In genomic region chr11:2276280-2276998, GRCh38 we compare ENCODE assay signal across 20 cellular contexts. TPM values are rescaled to one million over a fixed set of nuclear protein-coding genes. Genes with fewer than 3 reads are reported as not detected.
"Had no signal": no experiment of that assay in that cellular context is flagged by ENCODE, and none has a peak within 500 bp of the region (broad histone marks: within the 10 kb centered on the region; RNA-seq: fewer than 3 reads in every experiment).

No MANE protein-coding gene starts in this region.

- H3K4me3 ChIP-seq: left lung, neural progenitor cell, spleen had no signal

- H3K36me3 ChIP-seq: left lung, neural progenitor cell, spleen had no signal

- H3K36me3 Mint-ChIP-seq: activated naive CD4-positive, alpha-beta T cell treated with anti-CD3 and anti-CD28 coated beads, Interleukin-2, amount 10 ng/mL, durations not matched to agents 7 days and 5 days; brain had no signal

- DNase-seq: activated CD4-positive, alpha-beta T cell treated with anti-CD3 and anti-CD28 coated beads for 48 hours; activated CD8-positive, alpha-beta T cell treated with anti-CD3 and anti-CD28 coated beads for 36 hours; activated effector memory CD4-positive, alpha-beta T cell treated with Interleukin-2 at 50 U/mL for 16 hours; activated naive CD4-positive, alpha-beta T cell treated with anti-CD3 and anti-CD28 coated beads, Interleukin-2, amount 10 ng/mL, durations not matched to agents 7 days and 5 days; activated naive CD8-positive, alpha-beta T cell treated with anti-CD3 and anti-CD28 coated beads, Interleukin-2, amount 50 U/mL, for 24 hours; activated T-cell treated with anti-CD3 and anti-CD28 coated beads, Interleukin-2, amount 50 U/mL, for 24 hours; anterior cingulate cortex; central memory CD4-positive, alpha-beta T cell; erythroblast; hypothalamus; left lung; naive B cell; spleen; stimulated activated naive B cell treated with anti-CD40 and anti-IgM and Interleukin-4, amounts not matched to agents 10 μg/mL and 1 μg/mL and 100 μg/mL, for 72 hours had no signal

- ATAC-seq: activated CD8-positive, alpha-beta T cell treated with anti-CD3 and anti-CD28 coated beads for 36 hours; activated naive CD8-positive, alpha-beta T cell treated with anti-CD3 and anti-CD28 coated beads, Interleukin-2, amount 50 U/mL, for 24 hours; left lung; stimulated activated naive B cell treated with anti-CD40 and anti-IgM and Interleukin-4, amounts not matched to agents 10 μg/mL and 1 μg/mL and 100 μg/mL, for 72 hours; WTC11 had no signal

- H3K4me2 ChIP-seq: neural progenitor cell had no signal

- H3K27ac Mint-ChIP-seq: activated CD8-positive, alpha-beta T cell treated with anti-CD3 and anti-CD28 coated beads for 36 hours; activated naive CD4-positive, alpha-beta T cell treated with anti-CD3 and anti-CD28 coated beads, Interleukin-2, amount 10 ng/mL, durations not matched to agents 7 days and 5 days; activated naive CD8-positive, alpha-beta T cell treated with anti-CD3 and anti-CD28 coated beads, Interleukin-2, amount 50 U/mL, for 24 hours; activated T-cell treated with anti-CD3 and anti-CD28 coated beads, Interleukin-2, amount 50 U/mL, for 24 hours; brain; memory B cell; stimulated activated naive B cell treated with anti-CD40 and anti-IgM and Interleukin-4, amounts not matched to agents 10 μg/mL and 1 μg/mL and 100 μg/mL, for 72 hours; T-helper 2 cell treated with Interferon-gamma antibody and Interleukin-4, amounts not matched to agents 5 μg/mL and 100 μg/mL, for 36 hours; WTC11 had no signal

- H3K79me2 ChIP-seq: parathyroid adenoma had no signal

- H3K9ac ChIP-seq: neural progenitor cell, parathyroid adenoma had no signal

- H3K27ac ChIP-seq: left lung, neural progenitor cell, parathyroid adenoma had no signal

- H3K4me1 Mint-ChIP-seq: activated naive CD4-positive, alpha-beta T cell treated with anti-CD3 and anti-CD28 coated beads, Interleukin-2, amount 10 ng/mL, durations not matched to agents 7 days and 5 days; brain; memory B cell; neural progenitor cell had no signal

- H3K4me3 Mint-ChIP-seq: activated CD8-positive, alpha-beta T cell treated with anti-CD3 and anti-CD28 coated beads for 36 hours; activated naive CD4-positive, alpha-beta T cell treated with anti-CD3 and anti-CD28 coated beads, Interleukin-2, amount 10 ng/mL, durations not matched to agents 7 days and 5 days; activated naive CD8-positive, alpha-beta T cell treated with anti-CD3 and anti-CD28 coated beads, Interleukin-2, amount 50 U/mL, for 24 hours; activated T-cell treated with anti-CD3 and anti-CD28 coated beads, Interleukin-2, amount 50 U/mL, for 24 hours; brain; memory B cell; naive B cell; neural progenitor cell; stimulated activated naive B cell treated with anti-CD40 and anti-IgM and Interleukin-4, amounts not matched to agents 10 μg/mL and 1 μg/mL and 100 μg/mL, for 72 hours; T-helper 2 cell treated with Interferon-gamma antibody and Interleukin-4, amounts not matched to agents 5 μg/mL and 100 μg/mL, for 36 hours; WTC11 had no signal

- H2AFZ ChIP-seq: neural progenitor cell, parathyroid adenoma had no signal

RNA-seq across cellular contexts. Expression of gene TSPAN32, which starts 25.4 kb away (rescaled TPM):
- total RNA-seq: WTC11 had no signal
